ENCODE assay signal across 13 cellular contexts in genomic region chr1:89546934-89547562, GRCh38. TPM values are rescaled to one million over a fixed set of nuclear protein-coding genes. Genes with fewer than 3 reads are reported as not detected.
A peak's percentile ranks its signal among the peaks of the same experiment; 100 is the strongest.
DNase-seq lines count a peak whose midpoint lies in the region; ATAC-seq, FAIRE-seq and TF ChIP-seq lines count a peak whose summit lies in the region.
"Had no signal": no experiment of that assay in that cellular context is flagged by ENCODE, and none has a peak within 500 bp of the region (broad histone marks: within the 10 kb centered on the region; RNA-seq: fewer than 3 reads in every experiment).

No MANE protein-coding gene starts in this region.

- no peaks in the 10 kb centered on the region for H3K9me3 ChIP-seq in CD8-positive, alpha-beta memory T cell (ENCODE audit: low read length)
- H3K9me3 ChIP-seq in Karpas-422 (ENCODE audit: low read length) (no peaks in the 10 kb centered on the region), astrocyte (ENCODE audit: insufficient read depth, low read depth, low read length) (no peaks in the 10 kb centered on the region), pancreas (no peaks in the 10 kb centered on the region)
- H3K9me3 ChIP-seq: BLaER1 treated with 17β-estradiol and CSF1 and Interleukin-3, amounts not matched to agents 10 nM and 100 nM; thoracic aorta had no signal

- H4K20me1 ChIP-seq in Karpas-422 (ENCODE audit: insufficient read depth, low read depth, low read length) (no peaks in the 10 kb centered on the region), astrocyte (ENCODE audit: insufficient read depth, low read length) (no peaks in the 10 kb centered on the region)

- H2AFZ ChIP-seq in Karpas-422 (ENCODE audit: low read length) (no peak overlapping the region), astrocyte (ENCODE audit: low read depth, low read length) (no peak overlapping the region)

- POLR2A ChIA-PET in CD8-positive, alpha-beta memory T cell (lab: Charles Lee), result no interaction called here

- H3K9ac ChIP-seq in Karpas-422 (ENCODE audit: low read length), result no peak overlapping the region
- no peak overlapping the region for H3K9ac ChIP-seq in astrocyte (ENCODE audit: low read length)
- H3K9ac ChIP-seq: BLaER1 treated with 17β-estradiol and CSF1 and Interleukin-3, amounts not matched to agents 10 nM and 100 nM had no signal

- TF ChIP-seq CTCF in astrocyte (IDR thresholded peaks at IDR 0.05; ENCODE audit: insufficient read depth, low read depth, low read length), result no peak
- TF ChIP-seq CTCF in pancreas (IDR thresholded peaks at IDR 0.05), result no peak

- H3K79me2 ChIP-seq in Karpas-422 (ENCODE audit: low read length) (peaks cover 84% of the 10 kb centered on the region), astrocyte (ENCODE audit: insufficient read depth, low read length) (no peaks in the 10 kb centered on the region)

- H3K27ac Mint-ChIP-seq in CD8-positive, alpha-beta memory T cell, result peak overlapping the region in 1 of 8 donors; percentile 29
- H3K27ac Mint-ChIP-seq in astrocyte (ENCODE audit: unreplicated experiment), result no peak overlapping the region

- H3K27ac ChIP-seq in CD8-positive, alpha-beta memory T cell (ENCODE audit: low read depth, low read length), result peak overlapping the region; percentile 51
- H3K27ac ChIP-seq in Karpas-422 (ENCODE audit: low read length) (peak overlapping the region; percentile 23; the same call in 1 of the 2 replicates), astrocyte (ENCODE audit: low read depth, low read length) (peak overlapping the region; percentile 40), pancreas (peak overlapping the region in 1 of 4 donors; percentile 40)
- H3K27ac ChIP-seq: cardiac muscle cell, thoracic aorta had no signal

- intact Hi-C loops in pancreas (cut with DNase I), result no loop called here

- no peaks in the 10 kb centered on the region for H3K9me2 ChIP-seq in Karpas-422 (replicated peaks; ENCODE audit: insufficient read depth, low read length)

- no peak overlapping the region for H3K4me3 ChIP-seq in CD8-positive, alpha-beta memory T cell (ENCODE audit: low read length)
- H3K4me3 ChIP-seq in Karpas-422 (ENCODE audit: low read length) (no peak overlapping the region), astrocyte (ENCODE audit: insufficient read depth, low read depth, low read length) (no peak overlapping the region), pancreas (no peak overlapping the region)
- H3K4me3 ChIP-seq: BLaER1 treated with 17β-estradiol and CSF1 and Interleukin-3, amounts not matched to agents 10 nM and 100 nM; cardiac muscle cell; thoracic aorta had no signal

- CTCF ChIA-PET in CD8-positive, alpha-beta memory T cell (lab: Charles Lee), result interaction anchor here (0.8 kb wide), 1 partner anchor 16 kb away, joined by 3 read pairs; no protein-coding TSS in a partner anchor

- H3K4me1 Mint-ChIP-seq in CD8-positive, alpha-beta memory T cell, result peaks cover 28 to 74% (median 68%) of the 10 kb centered on the region in 3 donors
- H3K4me1 Mint-ChIP-seq in astrocyte (ENCODE audit: low read depth, unreplicated experiment), result peaks cover 31% of the 10 kb centered on the region

- no peak for DNase-seq in CD8-positive, alpha-beta memory T cell
- DNase-seq in Karpas-422 (no peak), astrocyte (ENCODE audit: low read depth) (no peak), pancreas (no peak), NK-92 (lab: John Stamatoyannopoulos, UW; ENCODE audit: unreplicated experiment) (no peak), NCI-H82 (lab: John Stamatoyannopoulos, UW) (no peak)
- DNase-seq: activated gamma-delta T cell treated with Interleukin-2 at 50 U/mL for 16 hours, NCI-H526, SW 1271 had no signal

- no peaks in the 10 kb centered on the region for H3K36me3 ChIP-seq in CD8-positive, alpha-beta memory T cell (ENCODE audit: insufficient read depth, low read length)
- no peaks in the 10 kb centered on the region for H3K36me3 ChIP-seq in Karpas-422 (ENCODE audit: insufficient read depth, low read length)
- no peaks in the 10 kb centered on the region for H3K36me3 ChIP-seq in astrocyte (ENCODE audit: insufficient read depth, low read length)
- H3K36me3 ChIP-seq in pancreas, result no peaks in the 10 kb centered on the region
- H3K36me3 ChIP-seq: cardiac muscle cell, thoracic aorta had no signal

- no peaks in the 10 kb centered on the region for H3K27me3 Mint-ChIP-seq in CD8-positive, alpha-beta memory T cell
- H3K27me3 Mint-ChIP-seq in astrocyte (ENCODE audit: low read depth, unreplicated experiment), result no peaks in the 10 kb centered on the region

- H3K4me3 Mint-ChIP-seq in CD8-positive, alpha-beta memory T cell, result no peak overlapping the region
- H3K4me3 Mint-ChIP-seq in astrocyte (ENCODE audit: unreplicated experiment), result no peak overlapping the region

- no peaks in the 10 kb centered on the region for H3K9me3 Mint-ChIP-seq in CD8-positive, alpha-beta memory T cell
- no peaks in the 10 kb centered on the region for H3K9me3 Mint-ChIP-seq in astrocyte (ENCODE audit: unreplicated experiment)

- FAIRE-seq in astrocyte (lab: Jason Lieb, UNC), result no peak
- no peak for FAIRE-seq in pancreas (lab: Jason Lieb, UNC)

- peaks cover 0 to 14% (median 8%) of the 10 kb centered on the region in 3 donors for H3K36me3 Mint-ChIP-seq in CD8-positive, alpha-beta memory T cell
- no peaks in the 10 kb centered on the region for H3K36me3 Mint-ChIP-seq in astrocyte (ENCODE audit: low read depth, unreplicated experiment)

- ATAC-seq in pancreas (peak in 3 of 4 donors; percentile 38 to 41 (median 39)), GM21717 (IDR thresholded peaks at IDR 0.05; ENCODE audit: unreplicated experiment) (no peak)

- H3K27me3 ChIP-seq in CD8-positive, alpha-beta memory T cell (ENCODE audit: insufficient read depth, low read length, poor library complexity, severe bottlenecking), result no peaks in the 10 kb centered on the region
- H3K27me3 ChIP-seq in Karpas-422 (ENCODE audit: low read length) (no peaks in the 10 kb centered on the region), astrocyte (ENCODE audit: insufficient read depth, low read length) (no peaks in the 10 kb centered on the region), pancreas (no peaks in the 10 kb centered on the region)
- H3K27me3 ChIP-seq: BLaER1 treated with 17β-estradiol and CSF1 and Interleukin-3, amounts not matched to agents 10 nM and 100 nM; cardiac muscle cell had no signal

- H3K4me1 ChIP-seq in CD8-positive, alpha-beta memory T cell (ENCODE audit: insufficient read depth, low read length), result peaks cover 18% of the 10 kb centered on the region
- H3K4me1 ChIP-seq in Karpas-422 (ENCODE audit: low read length), result peaks cover 51% of the 10 kb centered on the region
- peaks cover 22% of the 10 kb centered on the region for H3K4me1 ChIP-seq in astrocyte (ENCODE audit: insufficient read depth, low read length)
- H3K4me1 ChIP-seq in pancreas, result peaks cover 18 to 43% (median 28%) of the 10 kb centered on the region in 3 donors

- peak overlapping the region; percentile 23 for H3K4me2 ChIP-seq in Karpas-422 (ENCODE audit: low read depth, low read length, poor library complexity, severe bottlenecking)
- H3K4me2 ChIP-seq in astrocyte (ENCODE audit: low read length), result peak overlapping the region; percentile 21

RNA-seq across cellular contexts. Expression of gene LRRC8B, which starts 22.4 kb away (rescaled TPM):
- 10 to 100 TPM; 36.9 to 39.5 TPM for total RNA-seq in CD8-positive, alpha-beta memory T cell
- polyA plus RNA-seq in CD8-positive, alpha-beta memory T cell, result 16.3 TPM
- 4.5 and 14.8 TPM in 2 replicates for total RNA-seq in Karpas-422 (2014; rRNA removed; shearing (Covaris generic); ENCODE audit: low replicate concordance)
- total RNA-seq in astrocyte (6.3 and 6.4 TPM in 2 replicates), pancreas (10 to 100 TPM in 2 of 6 donors, 1 to 10 TPM in 4; 5.9 to 14.2 (median 8.3) TPM)
- 1 to 10 TPM; 1.7 to 3.1 TPM for polyA plus RNA-seq in pancreas
